ENCODE assay signal across 27 cellular contexts in the genomic region with DNA sequence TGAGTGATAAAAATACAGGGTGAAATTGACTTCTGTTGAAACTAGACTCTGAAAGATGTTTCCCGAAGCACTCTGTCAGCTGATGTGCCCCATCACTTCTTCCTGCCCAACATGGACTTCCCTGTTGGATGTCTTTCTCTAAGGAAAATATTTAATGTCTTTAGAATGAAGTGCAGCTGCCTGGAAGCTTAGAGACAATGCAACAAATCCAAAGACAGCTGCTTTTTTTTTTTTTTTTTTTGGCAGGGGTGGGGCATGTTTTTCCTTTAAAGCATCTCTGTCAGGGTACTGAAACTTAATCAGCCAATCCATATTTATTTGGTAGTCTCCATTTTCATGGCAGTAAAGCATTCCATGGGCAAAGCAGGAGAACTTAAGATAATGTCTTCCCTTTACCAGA.
"Had no signal": no experiment of that assay in that cellular context is flagged by ENCODE, and none has a peak within 500 bp of the region (broad histone marks: within the 10 kb centered on the region; RNA-seq: fewer than 3 reads in every experiment).

No MANE protein-coding gene starts in this region.

- H3K9ac ChIP-seq: parathyroid adenoma had no signal

- DNase-seq: activated CD4-positive, alpha-beta T cell treated with anti-CD3 and anti-CD28 coated beads for 4 hours; activated CD4-positive, alpha-beta T cell treated with anti-CD3 and anti-CD28 coated beads, Interleukin-2, amount 50 U/mL, for 48 hours; activated CD8-positive, alpha-beta memory T cell treated with anti-CD3 and anti-CD28 coated beads for 24 hours; activated effector memory CD4-positive, alpha-beta T cell treated with anti-CD3 and anti-CD28 coated beads, Interleukin-2, amount 50 U/mL, for 16 hours; activated naive CD4-positive, alpha-beta T cell treated with anti-CD3 and anti-CD28 coated beads for 36 hours; activated naive CD8-positive, alpha-beta T cell treated with anti-CD3 and anti-CD28 coated beads for 36 hours; aorta; central memory CD4-positive, alpha-beta T cell; effector CD8-positive, alpha-beta T cell; heart left ventricle; hypothalamus; immature natural killer cell; kidney; left colon; psoas muscle; sigmoid colon; spleen; stimulated activated naive CD4-positive, alpha-beta T cell; T-helper 1 cell; trophoblast cell had no signal

- H2AFZ ChIP-seq: parathyroid adenoma had no signal

- H3K27me3 ChIP-seq: adrenal gland, sigmoid colon had no signal

- H3K4me3 ChIP-seq: adrenal gland, breast epithelium, heart left ventricle, psoas muscle, sigmoid colon, spleen, thoracic aorta had no signal

- H3K4me3 Mint-ChIP-seq: activated naive CD4-positive, alpha-beta T cell treated with anti-CD3 and anti-CD28 coated beads for 36 hours; activated naive CD8-positive, alpha-beta T cell treated with anti-CD3 and anti-CD28 coated beads for 36 hours; activated T-helper 1 cell treated with anti-CD3 and anti-CD28 coated beads, Interleukin-12 subunit alpha, Interleukin-12 subunit beta, Interleukin-2, Interleukin-4 antibody, amounts not matched to agents 30 ng/mL and 10 ng/mL and 1 ng/mL, durations not matched to agents 14 hours and 24 hours and 36 hours; dendritic cell treated with granulocyte-macrophage colony-stimulating factor and Interleukin-4, amounts not matched to agents 40 ng/mL and 50 ng/mL, for 4 days; immature natural killer cell; natural killer cell treated with Interleukin-12 subunit alpha and Interleukin-12 subunit beta and Interleukin-15 and Interleukin-18, amount 100 ng/mL, for 72 hours had no signal

- H3K27ac Mint-ChIP-seq: activated naive CD4-positive, alpha-beta T cell treated with anti-CD3 and anti-CD28 coated beads for 36 hours; activated naive CD8-positive, alpha-beta T cell treated with anti-CD3 and anti-CD28 coated beads for 36 hours; activated T-helper 1 cell treated with anti-CD3 and anti-CD28 coated beads, Interleukin-12 subunit alpha, Interleukin-12 subunit beta, Interleukin-2, Interleukin-4 antibody, amounts not matched to agents 30 ng/mL and 10 ng/mL and 1 ng/mL, durations not matched to agents 14 hours and 24 hours and 36 hours; dendritic cell treated with granulocyte-macrophage colony-stimulating factor and Interleukin-4, amounts not matched to agents 40 ng/mL and 50 ng/mL, for 4 days; immature natural killer cell; natural killer cell treated with Interleukin-12 subunit alpha and Interleukin-12 subunit beta and Interleukin-15 and Interleukin-18, amount 100 ng/mL, for 72 hours had no signal

- H3K9me3 Mint-ChIP-seq: activated naive CD4-positive, alpha-beta T cell treated with anti-CD3 and anti-CD28 coated beads for 36 hours; activated naive CD8-positive, alpha-beta T cell treated with anti-CD3 and anti-CD28 coated beads for 36 hours; activated T-helper 1 cell treated with anti-CD3 and anti-CD28 coated beads, Interleukin-12 subunit alpha, Interleukin-12 subunit beta, Interleukin-2, Interleukin-4 antibody, amounts not matched to agents 30 ng/mL and 10 ng/mL and 1 ng/mL, durations not matched to agents 14 hours and 24 hours and 36 hours; dendritic cell treated with granulocyte-macrophage colony-stimulating factor and Interleukin-4, amounts not matched to agents 40 ng/mL and 50 ng/mL, for 4 days; immature natural killer cell; natural killer cell treated with Interleukin-12 subunit alpha and Interleukin-12 subunit beta and Interleukin-15 and Interleukin-18, amount 100 ng/mL, for 72 hours had no signal

- H3K36me3 Mint-ChIP-seq: activated naive CD8-positive, alpha-beta T cell treated with anti-CD3 and anti-CD28 coated beads for 36 hours; immature natural killer cell; natural killer cell treated with Interleukin-12 subunit alpha and Interleukin-12 subunit beta and Interleukin-15 and Interleukin-18, amount 100 ng/mL, for 72 hours had no signal

- H3K27me3 Mint-ChIP-seq: activated naive CD8-positive, alpha-beta T cell treated with anti-CD3 and anti-CD28 coated beads for 36 hours had no signal

- H3K9me3 ChIP-seq: adrenal gland, breast epithelium, heart left ventricle, psoas muscle, sigmoid colon, spleen, thoracic aorta had no signal

- H3K27ac ChIP-seq: adrenal gland, breast epithelium, heart left ventricle, parathyroid adenoma, psoas muscle, sigmoid colon, spleen, thoracic aorta had no signal

- H3K4me1 ChIP-seq: breast epithelium, psoas muscle had no signal

- H3K36me3 ChIP-seq: adrenal gland, breast epithelium, heart left ventricle, sigmoid colon, spleen, thoracic aorta had no signal

- ATAC-seq: left colon; natural killer cell treated with Interleukin-12 subunit alpha and Interleukin-12 subunit beta and Interleukin-15 and Interleukin-18, amount 100 ng/mL, for 72 hours; psoas muscle had no signal
